In genomic region chr3:49906004-49906860, GRCh38 we compare ENCODE assay signal across 8 cellular contexts. TPM values are rescaled to one million over a fixed set of nuclear protein-coding genes. Genes with fewer than 3 reads are reported as not detected.
DNase-seq lines count a peak whose midpoint lies in the region; ATAC-seq, FAIRE-seq and TF ChIP-seq lines count a peak whose summit lies in the region.

No MANE protein-coding gene starts in this region.

- CTCF ChIA-PET in A549 (lab: Yijun Ruan, JAX): interaction anchor here (0.6 to 4.9 kb wide), 28 partner anchors 9 to 205 kb away, joined by 3 to 46 read pairs (median 4); partner anchors contain the start of genes CAMKV, CDHR4 and INKA1
- CTCF ChIA-PET in RWPE1 (lab: Yijun Ruan, JAX): interaction anchor here (0.5 to 1.5 kb wide), 3 partner anchors 18 to 203 kb away, joined by 3 to 4 read pairs (median 3); no protein-coding TSS in a partner anchor

- ATAC-seq in A549: peak; percentile 63 to 74; a peak in 5 of 6 replicates
- no peak for ATAC-seq in GM19023 (IDR thresholded peaks at IDR 0.05; ENCODE audit: unreplicated experiment)

- H3K4me1 Mint-ChIP-seq in activated naive CD8-positive, alpha-beta T cell (ENCODE audit: low read depth): peaks cover 23% of the 10 kb centered on the region

- no peaks in the 10 kb centered on the region for H3K9me3 ChIP-seq in A549

- no peaks in the 10 kb centered on the region for H3K27me3 Mint-ChIP-seq in activated naive CD8-positive, alpha-beta T cell

- peak; percentile 74 for TF ChIP-seq CTCF in A549 (IDR thresholded peaks at IDR 0.05)
- peak; percentile 88 for TF ChIP-seq CTCF in RWPE1 (conservative IDR thresholded peaks at IDR 0.05; ENCODE audit: low read depth)

- TF ChIP-seq EP300 in A549 (IDR thresholded peaks at IDR 0.05): no peak

- 22% methylated on average over 8 of the region's 15 CpGs for WGBS in A549 (ENCODE audit: missing lambda C conversion rate)

- DNase-seq in A549 (ENCODE audit: low read depth in 1 of 2, low spot score in 1 of 2): peak; percentile 55 to 82
- DNase-seq in GM12892 (ENCODE audit: insufficient read length): peak; percentile 78
- peak; percentile 67 for DNase-seq in RWPE1 (ENCODE audit: low spot score)
- peak; percentile 25 to 84 (median 61) for DNase-seq in head of caudate nucleus
- DNase-seq in putamen (ENCODE audit: low spot score): peak; percentile 33
- DNase-seq in mesenteric fat pad (ENCODE audit: low spot score): no peak

- peak overlapping the region; percentile 85 for H3K4me2 ChIP-seq in A549

- intact Hi-C loops in head of caudate nucleus (cut with DNase I): no loop called here

- H3K9me3 Mint-ChIP-seq in activated naive CD8-positive, alpha-beta T cell (ENCODE audit: low read depth): no peaks in the 10 kb centered on the region

- POLR2A ChIA-PET in A549 (lab: Yijun Ruan, JAX) (interaction anchor here (0.6 kb wide), 1 partner anchor 103 kb away, joined by 3 read pairs; the partner anchor contains the start of gene INKA1), RWPE1 (lab: Yijun Ruan, JAX; ENCODE audit: low non-redundant PET) (interaction anchor here (0.7 kb wide), 1 partner anchor 103 kb away, joined by 3 read pairs; the partner anchor contains the start of gene INKA1)

- H3K27ac ChIP-seq in A549 (peak overlapping the region; percentile 51 to 84), RWPE1 (peak overlapping the region; percentile 100)

- no peak for FAIRE-seq in A549 (lab: Jason Lieb, UNC)
- FAIRE-seq in GM12892 (lab: Jason Lieb, UNC): peak; percentile 98

- H3K36me3 Mint-ChIP-seq in activated naive CD8-positive, alpha-beta T cell: peaks cover 3% of the 10 kb centered on the region

- H3K4me1 ChIP-seq in A549: peaks cover 42% of the 10 kb centered on the region

- H3K27ac Mint-ChIP-seq in activated naive CD8-positive, alpha-beta T cell: peak overlapping the region; percentile 55

- H3K4me3 Mint-ChIP-seq in activated naive CD8-positive, alpha-beta T cell: no peak overlapping the region

- TF ChIP-seq POLR2A in A549 (IDR thresholded peaks at IDR 0.05; ENCODE audit: low read length) (no peak), GM12892 (IDR thresholded peaks at IDR 0.05; ENCODE audit: low read depth, low read length) (no peak)

- peak overlapping the region; percentile 24; the same call in 1 of the 3 replicates for H3K4me3 ChIP-seq in A549

- TF ChIP-seq RAD21 in A549 (conservative IDR thresholded peaks at IDR 0.05 in 1 of 2, IDR thresholded peaks at IDR 0.05 in 1 of 2): peak; percentile 81 to 83

TF ChIP-seq in A549, 52 proteins besides CTCF, POLR2A, EP300 and RAD21:
- TF ChIP-seq RCOR1 (IDR thresholded peaks at IDR 0.05; ENCODE audit: low read depth, low read length) (no peak), SMC3 (IDR thresholded peaks at IDR 0.05) (peak; percentile 84), FOXS1 (CRISPR knock-in tag; IDR thresholded peaks at IDR 0.05) (no peak)

RNA-seq across cellular contexts. Expression of gene MST1R, which starts 2.6 kb away (rescaled TPM):
- 7.5 and 9.6 TPM in 2 replicates for polyA plus RNA-seq in A549 (2011; rRNA removed)
- polyA plus RNA-seq in A549 (2012; cell fraction: cytosol; rRNA removed): 10.2 and 12.7 TPM in 2 replicates
- 60.5 and 73.7 TPM in 2 replicates for polyA plus RNA-seq in A549 (2012; cell fraction: nucleus; rRNA removed)
- polyA plus RNA-seq in A549 (2017; fragmentation: RNase III; extraction: RNeasy Plus Mini Kit Qiagen cat#74134 plus additional on column Dnase treatment): 5.9 to 6.1 TPM (median 6.0 TPM) in 3 replicates
- 23.9 and 26.0 TPM in 2 replicates for polyA minus RNA-seq in A549 (2011; rRNA and poly(A)+ RNA removed)
- polyA plus RNA-seq in GM12892 (2012; ENCODE audit: missing spikeins): 3.6 TPM
- total RNA-seq in mesenteric fat pad: 1.8 TPM

RNA-seq across cellular contexts. Expression of gene MON1A, which starts 23.4 kb away (rescaled TPM):
- polyA plus RNA-seq in A549 (2011; rRNA removed) (4.2 and 5.1 TPM in 2 replicates), A549 (2017; fragmentation: RNase III; extraction: RNeasy Plus Mini Kit Qiagen cat#74134 plus additional on column Dnase treatment) (4.7 to 5.1 TPM (median 4.7 TPM) in 3 replicates)
- 10.3 and 13.3 TPM in 2 replicates for polyA plus RNA-seq in A549 (2012; cell fraction: cytosol; rRNA removed)
- polyA plus RNA-seq in A549 (2012; cell fraction: nucleus; rRNA removed): 10.2 and 14.8 TPM in 2 replicates
- polyA minus RNA-seq in A549 (2011; rRNA and poly(A)+ RNA removed): 4.4 and 4.5 TPM in 2 replicates
- 2.2 TPM for polyA plus RNA-seq in GM12892 (2012; ENCODE audit: missing spikeins)
- total RNA-seq in mesenteric fat pad: 9.8 TPM

RNA-seq across cellular contexts. Expression of gene RBM6, which starts 33.7 kb away (rescaled TPM):
- polyA plus RNA-seq in A549 (2011; rRNA removed): 42.2 and 44.2 TPM in 2 replicates
- polyA plus RNA-seq in A549 (2012; cell fraction: cytosol; rRNA removed): 14.6 and 16.1 TPM in 2 replicates
- polyA plus RNA-seq in A549 (2012; cell fraction: nucleus; rRNA removed): 15.5 and 26.0 TPM in 2 replicates
- polyA plus RNA-seq in A549 (2017; fragmentation: RNase III; extraction: RNeasy Plus Mini Kit Qiagen cat#74134 plus additional on column Dnase treatment): 36.3 to 41.4 TPM (median 40.4 TPM) in 3 replicates
- polyA minus RNA-seq in A549 (2011; rRNA and poly(A)+ RNA removed): 15.7 and 17.7 TPM in 2 replicates
- polyA plus RNA-seq in GM12892 (2012; ENCODE audit: missing spikeins): 106 TPM
- total RNA-seq in mesenteric fat pad: 79.6 TPM

RNA-seq across cellular contexts. Expression of gene CAMKV, which starts 36.5 kb away (rescaled TPM):
- 0.20 and 0.31 TPM in 2 replicates for polyA plus RNA-seq in A549 (2011; rRNA removed)
- polyA plus RNA-seq in A549 (2012; cell fraction: cytosol; rRNA removed): 0.41 TPM in 2 replicates
- polyA plus RNA-seq in A549 (2012; cell fraction: nucleus; rRNA removed): 1.6 and 2.1 TPM in 2 replicates
- polyA plus RNA-seq in A549 (2017; fragmentation: RNase III; extraction: RNeasy Plus Mini Kit Qiagen cat#74134 plus additional on column Dnase treatment): 0.31 to 0.51 TPM (median 0.46 TPM) in 3 replicates
- polyA minus RNA-seq in A549 (2011; rRNA and poly(A)+ RNA removed): 0.17 and 0.44 TPM in 2 replicates
- not detected for polyA plus RNA-seq in GM12892 (2012; ENCODE audit: missing spikeins)
- total RNA-seq in mesenteric fat pad: not detected

RNA-seq across cellular contexts. Expression of gene TRAIP, which starts 49.9 kb away (rescaled TPM):
- 10.2 and 10.7 TPM in 2 replicates for polyA plus RNA-seq in A549 (2011; rRNA removed)
- 21.9 and 22.1 TPM in 2 replicates for polyA plus RNA-seq in A549 (2012; cell fraction: cytosol; rRNA removed)
- 73.2 and 74.9 TPM in 2 replicates for polyA plus RNA-seq in A549 (2012; cell fraction: nucleus; rRNA removed)
- polyA plus RNA-seq in A549 (2017; fragmentation: RNase III; extraction: RNeasy Plus Mini Kit Qiagen cat#74134 plus additional on column Dnase treatment): 10.7 to 11.9 TPM (median 11.5 TPM) in 3 replicates
- 14.8 and 18.7 TPM in 2 replicates for polyA minus RNA-seq in A549 (2011; rRNA and poly(A)+ RNA removed)
- polyA plus RNA-seq in GM12892 (2012; ENCODE audit: missing spikeins): 10.3 TPM
- total RNA-seq in mesenteric fat pad: 1.1 TPM
